In the genomic region with DNA sequence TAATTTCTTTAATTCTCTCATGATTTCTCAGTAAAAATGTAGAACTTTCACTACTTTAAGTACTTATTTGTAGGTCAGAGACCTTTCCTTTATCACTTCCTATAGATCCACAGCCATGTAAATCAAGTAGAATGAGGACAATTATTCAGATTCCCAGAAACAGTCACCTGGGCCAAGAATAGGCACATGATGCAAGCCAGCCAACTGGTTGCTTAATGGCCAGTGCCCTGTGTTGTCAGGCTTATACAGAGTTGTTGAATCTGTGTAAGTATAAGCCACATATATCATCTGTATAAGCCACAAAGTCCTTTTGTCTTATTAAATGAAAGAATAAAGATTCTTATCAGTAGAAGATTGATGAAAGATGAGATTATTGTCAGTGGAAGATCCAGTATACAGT, we compare ENCODE assay signal across 1 cellular context.
TF ChIP-seq lines count a peak whose summit lies in the region.

No MANE protein-coding gene starts in this region.

TF ChIP-seq in GM23338, 12 proteins besides CTCF, POLR2A, EP300 and RAD21:
- TF ChIP-seq EZH2 (IDR thresholded peaks at IDR 0.05; ENCODE audit: low read depth, unreplicated experiment) = no peak
- no peak for TF ChIP-seq JUNB (IDR thresholded peaks at IDR 0.05; ENCODE audit: unreplicated experiment)
- TF ChIP-seq, protein P1, sequence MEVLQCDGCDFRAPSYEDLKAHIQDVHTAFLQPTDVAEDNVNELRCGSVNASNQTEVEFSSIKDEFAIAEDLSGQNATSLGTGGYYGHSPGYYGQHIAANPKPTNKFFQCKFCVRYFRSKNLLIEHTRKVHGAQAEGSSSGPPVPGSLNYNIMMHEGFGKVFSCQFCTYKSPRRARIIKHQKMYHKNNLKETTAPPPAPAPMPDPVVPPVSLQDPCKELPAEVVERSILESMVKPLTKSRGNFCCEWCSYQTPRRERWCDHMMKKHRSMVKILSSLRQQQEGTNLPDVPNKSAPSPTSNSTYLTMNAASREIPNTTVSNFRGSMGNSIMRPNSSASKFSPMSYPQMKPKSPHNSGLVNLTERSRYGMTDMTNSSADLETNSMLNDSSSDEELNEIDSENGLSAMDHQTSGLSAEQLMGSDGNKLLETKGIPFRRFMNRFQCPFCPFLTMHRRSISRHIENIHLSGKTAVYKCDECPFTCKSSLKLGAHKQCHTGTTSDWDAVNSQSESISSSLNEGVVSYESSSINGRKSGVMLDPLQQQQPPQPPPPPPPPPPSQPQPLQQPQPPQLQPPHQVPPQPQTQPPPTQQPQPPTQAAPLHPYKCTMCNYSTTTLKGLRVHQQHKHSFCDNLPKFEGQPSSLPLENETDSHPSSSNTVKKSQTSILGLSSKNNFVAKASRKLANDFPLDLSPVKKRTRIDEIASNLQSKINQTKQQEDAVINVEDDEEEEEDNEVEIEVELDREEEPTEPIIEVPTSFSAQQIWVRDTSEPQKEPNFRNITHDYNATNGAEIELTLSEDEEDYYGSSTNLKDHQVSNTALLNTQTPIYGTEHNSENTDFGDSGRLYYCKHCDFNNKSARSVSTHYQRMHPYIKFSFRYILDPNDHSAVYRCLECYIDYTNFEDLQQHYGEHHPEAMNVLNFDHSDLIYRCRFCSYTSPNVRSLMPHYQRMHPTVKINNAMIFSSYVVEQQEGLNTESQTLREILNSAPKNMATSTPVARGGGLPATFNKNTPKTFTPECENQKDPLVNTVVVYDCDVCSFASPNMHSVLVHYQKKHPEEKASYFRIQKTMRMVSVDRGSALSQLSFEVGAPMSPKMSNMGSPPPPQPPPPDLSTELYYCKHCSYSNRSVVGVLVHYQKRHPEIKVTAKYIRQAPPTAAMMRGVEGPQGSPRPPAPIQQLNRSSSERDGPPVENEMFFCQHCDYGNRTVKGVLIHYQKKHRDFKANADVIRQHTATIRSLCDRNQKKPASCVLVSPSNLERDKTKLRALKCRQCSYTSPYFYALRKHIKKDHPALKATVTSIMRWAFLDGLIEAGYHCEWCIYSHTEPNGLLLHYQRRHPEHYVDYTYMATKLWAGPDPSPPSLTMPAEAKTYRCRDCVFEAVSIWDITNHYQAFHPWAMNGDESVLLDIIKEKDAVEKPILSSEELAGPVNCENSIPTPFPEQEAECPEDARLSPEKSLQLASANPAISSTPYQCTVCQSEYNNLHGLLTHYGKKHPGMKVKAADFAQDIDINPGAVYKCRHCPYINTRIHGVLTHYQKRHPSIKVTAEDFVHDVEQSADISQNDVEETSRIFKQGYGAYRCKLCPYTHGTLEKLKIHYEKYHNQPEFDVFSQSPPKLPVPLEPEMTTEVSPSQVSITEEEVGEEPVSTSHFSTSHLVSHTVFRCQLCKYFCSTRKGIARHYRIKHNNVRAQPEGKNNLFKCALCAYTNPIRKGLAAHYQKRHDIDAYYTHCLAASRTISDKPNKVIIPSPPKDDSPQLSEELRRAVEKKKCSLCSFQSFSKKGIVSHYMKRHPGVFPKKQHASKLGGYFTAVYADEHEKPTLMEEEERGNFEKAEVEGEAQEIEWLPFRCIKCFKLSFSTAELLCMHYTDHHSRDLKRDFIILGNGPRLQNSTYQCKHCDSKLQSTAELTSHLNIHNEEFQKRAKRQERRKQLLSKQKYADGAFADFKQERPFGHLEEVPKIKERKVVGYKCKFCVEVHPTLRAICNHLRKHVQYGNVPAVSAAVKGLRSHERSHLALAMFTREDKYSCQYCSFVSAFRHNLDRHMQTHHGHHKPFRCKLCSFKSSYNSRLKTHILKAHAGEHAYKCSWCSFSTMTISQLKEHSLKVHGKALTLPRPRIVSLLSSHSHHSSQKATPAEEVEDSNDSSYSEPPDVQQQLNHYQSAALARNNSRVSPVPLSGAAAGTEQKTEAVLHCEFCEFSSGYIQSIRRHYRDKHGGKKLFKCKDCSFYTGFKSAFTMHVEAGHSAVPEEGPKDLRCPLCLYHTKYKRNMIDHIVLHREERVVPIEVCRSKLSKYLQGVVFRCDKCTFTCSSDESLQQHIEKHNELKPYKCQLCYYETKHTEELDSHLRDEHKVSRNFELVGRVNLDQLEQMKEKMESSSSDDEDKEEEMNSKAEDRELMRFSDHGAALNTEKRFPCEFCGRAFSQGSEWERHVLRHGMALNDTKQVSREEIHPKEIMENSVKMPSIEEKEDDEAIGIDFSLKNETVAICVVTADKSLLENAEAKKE (CRISPR knock-in tag; IDR thresholded peaks at IDR 0.05) = no peak
- no peak for TF ChIP-seq POLR2AphosphoS5 (IDR thresholded peaks at IDR 0.05; ENCODE audit: low read depth)
- no peak for TF ChIP-seq NANOG (IDR thresholded peaks at IDR 0.05; ENCODE audit: borderline replicate concordance)
- TF ChIP-seq, protein P2, sequence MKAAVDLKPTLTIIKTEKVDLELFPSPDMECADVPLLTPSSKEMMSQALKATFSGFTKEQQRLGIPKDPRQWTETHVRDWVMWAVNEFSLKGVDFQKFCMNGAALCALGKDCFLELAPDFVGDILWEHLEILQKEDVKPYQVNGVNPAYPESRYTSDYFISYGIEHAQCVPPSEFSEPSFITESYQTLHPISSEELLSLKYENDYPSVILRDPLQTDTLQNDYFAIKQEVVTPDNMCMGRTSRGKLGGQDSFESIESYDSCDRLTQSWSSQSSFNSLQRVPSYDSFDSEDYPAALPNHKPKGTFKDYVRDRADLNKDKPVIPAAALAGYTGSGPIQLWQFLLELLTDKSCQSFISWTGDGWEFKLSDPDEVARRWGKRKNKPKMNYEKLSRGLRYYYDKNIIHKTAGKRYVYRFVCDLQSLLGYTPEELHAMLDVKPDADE (IDR thresholded peaks at IDR 0.05) = no peak
- no peak for TF ChIP-seq ZNF114 (CRISPR knock-in tag; IDR thresholded peaks at IDR 0.05)
- TF ChIP-seq EZH2phosphoT487 (IDR thresholded peaks at IDR 0.05; ENCODE audit: unreplicated experiment) = no peak
- no peak for TF ChIP-seq STAT1 (IDR thresholded peaks at IDR 0.05; ENCODE audit: unreplicated experiment)
- no peak for TF ChIP-seq ZNF331 (CRISPR knock-in tag; IDR thresholded peaks at IDR 0.05; ENCODE audit: low read depth)
- TF ChIP-seq, protein P3, sequence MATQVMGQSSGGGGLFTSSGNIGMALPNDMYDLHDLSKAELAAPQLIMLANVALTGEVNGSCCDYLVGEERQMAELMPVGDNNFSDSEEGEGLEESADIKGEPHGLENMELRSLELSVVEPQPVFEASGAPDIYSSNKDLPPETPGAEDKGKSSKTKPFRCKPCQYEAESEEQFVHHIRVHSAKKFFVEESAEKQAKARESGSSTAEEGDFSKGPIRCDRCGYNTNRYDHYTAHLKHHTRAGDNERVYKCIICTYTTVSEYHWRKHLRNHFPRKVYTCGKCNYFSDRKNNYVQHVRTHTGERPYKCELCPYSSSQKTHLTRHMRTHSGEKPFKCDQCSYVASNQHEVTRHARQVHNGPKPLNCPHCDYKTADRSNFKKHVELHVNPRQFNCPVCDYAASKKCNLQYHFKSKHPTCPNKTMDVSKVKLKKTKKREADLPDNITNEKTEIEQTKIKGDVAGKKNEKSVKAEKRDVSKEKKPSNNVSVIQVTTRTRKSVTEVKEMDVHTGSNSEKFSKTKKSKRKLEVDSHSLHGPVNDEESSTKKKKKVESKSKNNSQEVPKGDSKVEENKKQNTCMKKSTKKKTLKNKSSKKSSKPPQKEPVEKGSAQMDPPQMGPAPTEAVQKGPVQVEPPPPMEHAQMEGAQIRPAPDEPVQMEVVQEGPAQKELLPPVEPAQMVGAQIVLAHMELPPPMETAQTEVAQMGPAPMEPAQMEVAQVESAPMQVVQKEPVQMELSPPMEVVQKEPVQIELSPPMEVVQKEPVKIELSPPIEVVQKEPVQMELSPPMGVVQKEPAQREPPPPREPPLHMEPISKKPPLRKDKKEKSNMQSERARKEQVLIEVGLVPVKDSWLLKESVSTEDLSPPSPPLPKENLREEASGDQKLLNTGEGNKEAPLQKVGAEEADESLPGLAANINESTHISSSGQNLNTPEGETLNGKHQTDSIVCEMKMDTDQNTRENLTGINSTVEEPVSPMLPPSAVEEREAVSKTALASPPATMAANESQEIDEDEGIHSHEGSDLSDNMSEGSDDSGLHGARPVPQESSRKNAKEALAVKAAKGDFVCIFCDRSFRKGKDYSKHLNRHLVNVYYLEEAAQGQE (IDR thresholded peaks at IDR 0.05; ENCODE audit: unreplicated experiment) = no peak
